1 cellular context compared by ENCODE assay signal in genomic region chr14:71698027-71698426, GRCh38.
TF ChIP-seq lines count a peak whose summit lies in the region.

No MANE protein-coding gene starts in this region.

TF ChIP-seq in GM23338, 12 proteins besides CTCF, POLR2A, EP300 and RAD21 (continued from another document):
- TF ChIP-seq ETS1 (IDR thresholded peaks at IDR 0.05), result no peak
- no peak for TF ChIP-seq EZH2 (IDR thresholded peaks at IDR 0.05; ENCODE audit: low read depth, unreplicated experiment)
- TF ChIP-seq ZNF114 (CRISPR knock-in tag; IDR thresholded peaks at IDR 0.05), result no peak
- TF ChIP-seq, protein P1, sequence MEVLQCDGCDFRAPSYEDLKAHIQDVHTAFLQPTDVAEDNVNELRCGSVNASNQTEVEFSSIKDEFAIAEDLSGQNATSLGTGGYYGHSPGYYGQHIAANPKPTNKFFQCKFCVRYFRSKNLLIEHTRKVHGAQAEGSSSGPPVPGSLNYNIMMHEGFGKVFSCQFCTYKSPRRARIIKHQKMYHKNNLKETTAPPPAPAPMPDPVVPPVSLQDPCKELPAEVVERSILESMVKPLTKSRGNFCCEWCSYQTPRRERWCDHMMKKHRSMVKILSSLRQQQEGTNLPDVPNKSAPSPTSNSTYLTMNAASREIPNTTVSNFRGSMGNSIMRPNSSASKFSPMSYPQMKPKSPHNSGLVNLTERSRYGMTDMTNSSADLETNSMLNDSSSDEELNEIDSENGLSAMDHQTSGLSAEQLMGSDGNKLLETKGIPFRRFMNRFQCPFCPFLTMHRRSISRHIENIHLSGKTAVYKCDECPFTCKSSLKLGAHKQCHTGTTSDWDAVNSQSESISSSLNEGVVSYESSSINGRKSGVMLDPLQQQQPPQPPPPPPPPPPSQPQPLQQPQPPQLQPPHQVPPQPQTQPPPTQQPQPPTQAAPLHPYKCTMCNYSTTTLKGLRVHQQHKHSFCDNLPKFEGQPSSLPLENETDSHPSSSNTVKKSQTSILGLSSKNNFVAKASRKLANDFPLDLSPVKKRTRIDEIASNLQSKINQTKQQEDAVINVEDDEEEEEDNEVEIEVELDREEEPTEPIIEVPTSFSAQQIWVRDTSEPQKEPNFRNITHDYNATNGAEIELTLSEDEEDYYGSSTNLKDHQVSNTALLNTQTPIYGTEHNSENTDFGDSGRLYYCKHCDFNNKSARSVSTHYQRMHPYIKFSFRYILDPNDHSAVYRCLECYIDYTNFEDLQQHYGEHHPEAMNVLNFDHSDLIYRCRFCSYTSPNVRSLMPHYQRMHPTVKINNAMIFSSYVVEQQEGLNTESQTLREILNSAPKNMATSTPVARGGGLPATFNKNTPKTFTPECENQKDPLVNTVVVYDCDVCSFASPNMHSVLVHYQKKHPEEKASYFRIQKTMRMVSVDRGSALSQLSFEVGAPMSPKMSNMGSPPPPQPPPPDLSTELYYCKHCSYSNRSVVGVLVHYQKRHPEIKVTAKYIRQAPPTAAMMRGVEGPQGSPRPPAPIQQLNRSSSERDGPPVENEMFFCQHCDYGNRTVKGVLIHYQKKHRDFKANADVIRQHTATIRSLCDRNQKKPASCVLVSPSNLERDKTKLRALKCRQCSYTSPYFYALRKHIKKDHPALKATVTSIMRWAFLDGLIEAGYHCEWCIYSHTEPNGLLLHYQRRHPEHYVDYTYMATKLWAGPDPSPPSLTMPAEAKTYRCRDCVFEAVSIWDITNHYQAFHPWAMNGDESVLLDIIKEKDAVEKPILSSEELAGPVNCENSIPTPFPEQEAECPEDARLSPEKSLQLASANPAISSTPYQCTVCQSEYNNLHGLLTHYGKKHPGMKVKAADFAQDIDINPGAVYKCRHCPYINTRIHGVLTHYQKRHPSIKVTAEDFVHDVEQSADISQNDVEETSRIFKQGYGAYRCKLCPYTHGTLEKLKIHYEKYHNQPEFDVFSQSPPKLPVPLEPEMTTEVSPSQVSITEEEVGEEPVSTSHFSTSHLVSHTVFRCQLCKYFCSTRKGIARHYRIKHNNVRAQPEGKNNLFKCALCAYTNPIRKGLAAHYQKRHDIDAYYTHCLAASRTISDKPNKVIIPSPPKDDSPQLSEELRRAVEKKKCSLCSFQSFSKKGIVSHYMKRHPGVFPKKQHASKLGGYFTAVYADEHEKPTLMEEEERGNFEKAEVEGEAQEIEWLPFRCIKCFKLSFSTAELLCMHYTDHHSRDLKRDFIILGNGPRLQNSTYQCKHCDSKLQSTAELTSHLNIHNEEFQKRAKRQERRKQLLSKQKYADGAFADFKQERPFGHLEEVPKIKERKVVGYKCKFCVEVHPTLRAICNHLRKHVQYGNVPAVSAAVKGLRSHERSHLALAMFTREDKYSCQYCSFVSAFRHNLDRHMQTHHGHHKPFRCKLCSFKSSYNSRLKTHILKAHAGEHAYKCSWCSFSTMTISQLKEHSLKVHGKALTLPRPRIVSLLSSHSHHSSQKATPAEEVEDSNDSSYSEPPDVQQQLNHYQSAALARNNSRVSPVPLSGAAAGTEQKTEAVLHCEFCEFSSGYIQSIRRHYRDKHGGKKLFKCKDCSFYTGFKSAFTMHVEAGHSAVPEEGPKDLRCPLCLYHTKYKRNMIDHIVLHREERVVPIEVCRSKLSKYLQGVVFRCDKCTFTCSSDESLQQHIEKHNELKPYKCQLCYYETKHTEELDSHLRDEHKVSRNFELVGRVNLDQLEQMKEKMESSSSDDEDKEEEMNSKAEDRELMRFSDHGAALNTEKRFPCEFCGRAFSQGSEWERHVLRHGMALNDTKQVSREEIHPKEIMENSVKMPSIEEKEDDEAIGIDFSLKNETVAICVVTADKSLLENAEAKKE (CRISPR knock-in tag; IDR thresholded peaks at IDR 0.05), result no peak
- no peak for TF ChIP-seq NANOG (IDR thresholded peaks at IDR 0.05; ENCODE audit: borderline replicate concordance)
TF ChIP-seq in GM23338: peak in this region for 0.
